ENCODE assay signal across 26 cellular contexts in the genomic region with DNA sequence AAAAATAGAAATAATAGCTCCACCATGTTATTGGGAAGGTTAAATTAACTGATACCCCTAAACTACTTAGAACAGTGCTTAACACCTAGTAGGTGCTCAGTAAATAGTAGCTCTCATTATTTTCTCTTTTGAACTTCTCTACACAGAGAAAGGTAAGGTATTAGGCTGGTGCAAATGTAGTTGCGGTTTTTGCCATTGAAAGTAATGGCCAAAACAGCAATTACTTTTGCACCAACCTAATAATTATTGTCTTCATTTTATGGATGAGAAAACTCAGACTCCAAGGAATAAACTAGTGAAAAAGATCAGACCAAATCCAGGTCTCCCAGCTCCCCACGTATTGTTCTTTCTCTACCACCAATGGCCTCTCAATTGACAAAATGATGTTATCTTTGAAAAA.
DNase-seq lines count a peak whose midpoint lies in the region; ATAC-seq, FAIRE-seq and TF ChIP-seq lines count a peak whose summit lies in the region.
"Had no signal": no experiment of that assay in that cellular context is flagged by ENCODE, and none has a peak within 500 bp of the region (broad histone marks: within the 10 kb centered on the region; RNA-seq: fewer than 3 reads in every experiment).

No MANE protein-coding gene starts in this region.

- intact Hi-C loops in GM12878 (cut with micrococcal nuclease; ENCODE audit: unreplicated experiment): no loop called here

- no peaks in the 10 kb centered on the region; the same call in 2 of the 3 replicates for H3K9me3 ChIP-seq in GM12878 (replicated peaks; ENCODE audit: control insufficient read depth, insufficient read depth, low read length)
- H3K9me3 ChIP-seq in smooth muscle cell (replicated peaks; ENCODE audit: low read depth): no peaks in the 10 kb centered on the region
- H3K9me3 ChIP-seq: BE2C, BLaER1 had no signal

- POLR2A ChIA-PET in HEK293T (lab: Yijun Ruan, JAX) (no interaction called here), GM12878 (lab: Charles Lee) (no interaction called here)

- TF ChIP-seq POLR2A in GM12878 (IDR thresholded peaks at IDR 0.05; ENCODE audit: low read depth, low read length): no peak

- ATAC-seq in GM12878: no peak

- SMC1A ChIA-PET in GM12878 (lab: Charles Lee; ENCODE audit: uncharacterized antibody, unreplicated experiment): interaction anchor here (1.8 kb wide), 1 partner anchor 17 kb away, joined by 4 read pairs; no protein-coding TSS in a partner anchor

- H3K4me1 ChIP-seq in GM12878 (ENCODE audit: control insufficient read depth, insufficient read depth, low read length) (no peaks in the 10 kb centered on the region), smooth muscle cell (ENCODE audit: low read depth) (peaks cover 22% of the 10 kb centered on the region)
- H3K4me1 ChIP-seq: BE2C, BLaER1 had no signal

- no peak for TF ChIP-seq EP300 in GM12878 (IDR thresholded peaks at IDR 0.05; ENCODE audit: borderline replicate concordance in 1 of 2, control insufficient read depth in 1 of 2, low read depth in 2 of 2, low read length in 2 of 2)

- RAD21 ChIA-PET in GM12878 (lab: Charles Lee; ENCODE audit: unreplicated experiment): interaction anchor here (1.6 kb wide), 1 partner anchor 24 kb away, joined by 4 read pairs; no protein-coding TSS in a partner anchor

- no peak for TF ChIP-seq CTCF in GM12878 (IDR thresholded peaks at IDR 0.05 in 2 of 3, conservative IDR thresholded peaks at IDR 0.05 in 1 of 3; ENCODE audit: control insufficient read depth in 2 of 3, extremely low read depth in 1 of 3, insufficient read depth in 1 of 3, low read depth in 3 of 3, low read length in 3 of 3)
- TF ChIP-seq CTCF in smooth muscle cell (IDR thresholded peaks at IDR 0.05; ENCODE audit: borderline replicate concordance, insufficient read depth, poor library complexity, severe bottlenecking): no peak

- H3K27me3 ChIP-seq in GM12878 (replicated peaks in 1 of 2; ENCODE audit: control insufficient read depth in 2 of 2, insufficient read depth in 2 of 2, low read length in 1 of 2): no peaks in the 10 kb centered on the region
- no peaks in the 10 kb centered on the region for H3K27me3 ChIP-seq in smooth muscle cell (ENCODE audit: low read depth)
- H3K27me3 ChIP-seq: BLaER1 had no signal

- H3K9ac ChIP-seq in GM12878 (ENCODE audit: control insufficient read depth, insufficient read depth, low read length) (no peak overlapping the region), smooth muscle cell (ENCODE audit: low read depth) (no peak overlapping the region)
- H3K9ac ChIP-seq: BLaER1 had no signal

- DNase-seq in NCI-H748 (lab: John Stamatoyannopoulos, UW; ENCODE audit: unreplicated experiment) (peak; percentile 19), NCI-H748 treated with DMSO at 0.1 percent for 48 hours (lab: John Stamatoyannopoulos, UW) (no peak), HEK293T (ENCODE audit: extremely low spot score) (no peak), GM12878 (ENCODE audit: low read depth, low spot score) (no peak), smooth muscle cell (lab: John Stamatoyannopoulos, UW; ENCODE audit: unreplicated experiment) (no peak), NCI-H526 treated with DMSO at 0.1 percent for 48 hours (lab: John Stamatoyannopoulos, UW) (no peak), HTR-8/SVneo (ENCODE audit: insufficient read length, low spot score) (no peak)
- DNase-seq: 8988T; ACHN; BE2C; C1 segment of cervical spinal cord; CD4-positive, alpha-beta memory T cell; CD4-positive, CD25-positive, alpha-beta regulatory T cell; CD8-positive, alpha-beta memory T cell; COR-L47; DMS 273 treated with DMSO at 0.1 percent for 48 hours; DMS153; DMS53; DMS79; DND-41; EL; GDM1 had no signal

- CTCF ChIA-PET in HEK293T (lab: Yijun Ruan, JAX): no interaction called here
- CTCF ChIA-PET in GM12878 (lab: Yijun Ruan, JAX): interaction anchor here (0.7 to 1.6 kb wide), 3 partner anchors 18 to 25 kb away, joined by 3 to 4 read pairs (median 3); no protein-coding TSS in a partner anchor

- H3F3A ChIP-seq in smooth muscle cell (ENCODE audit: low read depth): peaks cover 17% of the 10 kb centered on the region

- BruUV-seq in GM12878 (replicated peaks; lab: Mats Ljungman, UMichigan): no TSS peak

- no peaks in the 10 kb centered on the region for H4K20me1 ChIP-seq in GM12878 (ENCODE audit: control insufficient read depth, insufficient read depth)
- no peaks in the 10 kb centered on the region for H4K20me1 ChIP-seq in smooth muscle cell (ENCODE audit: low read depth)
- H4K20me1 ChIP-seq: BLaER1 had no signal

- in situ Hi-C loops in GM12878 (cut with MboI): no loop called here

- H3K79me2 ChIP-seq in GM12878 (ENCODE audit: control insufficient read depth, insufficient read depth, low read length) (no peaks in the 10 kb centered on the region), smooth muscle cell (ENCODE audit: low read depth) (no peaks in the 10 kb centered on the region)

- no peak overlapping the region for H3K4me2 ChIP-seq in GM12878 (ENCODE audit: control insufficient read depth, insufficient read depth)
- no peak overlapping the region for H3K4me2 ChIP-seq in smooth muscle cell
- H3K4me2 ChIP-seq: BLaER1 had no signal

- H3K27ac ChIP-seq in GM12878 (ENCODE audit: control insufficient read depth, insufficient read depth): no peak overlapping the region
- H3K27ac ChIP-seq in smooth muscle cell (ENCODE audit: low read depth): no peak overlapping the region
- H3K27ac ChIP-seq: BLaER1 had no signal

- FAIRE-seq in GM12878 (lab: Jason Lieb, UNC): no peak
- no peak for FAIRE-seq in HTR-8/SVneo (lab: Jason Lieb, UNC)
- FAIRE-seq: A204.1, GM12891, GM19239 had no signal

- H3K4me3 ChIP-seq in GM12878 (no peak overlapping the region), smooth muscle cell (no peak overlapping the region)
- H3K4me3 ChIP-seq: BLaER1 had no signal

- H3K36me3 ChIP-seq in GM12878 (ENCODE audit: control insufficient read depth in 2 of 2, insufficient read depth in 2 of 2, low read length in 1 of 2) (no peaks in the 10 kb centered on the region), smooth muscle cell (ENCODE audit: low read depth) (no peaks in the 10 kb centered on the region)
- H3K36me3 ChIP-seq: BE2C, BLaER1 had no signal

- H2AFZ ChIP-seq in GM12878 (ENCODE audit: control insufficient read depth, low read depth, low read length) (no peak overlapping the region), smooth muscle cell (ENCODE audit: low read depth) (peak overlapping the region; percentile 31)

- no peak for TF ChIP-seq RAD21 in GM12878 (IDR thresholded peaks at IDR 0.05; ENCODE audit: insufficient read depth, low read depth, low read length)

- WGBS in GM12878 (ENCODE audit: insufficient coverage, insufficient replicate concordance, low lambda C conversion rate, missing lambda C conversion rate): 0% methylated on average over 2 of the region's 2 CpGs
- 65% methylated on average over 2 of the region's 2 CpGs for WGBS in smooth muscle cell (ENCODE audit: low lambda C conversion rate)

TF ChIP-seq in HEK293T, 16 proteins besides CTCF, POLR2A, EP300 and RAD21:
- TF ChIP-seq ELF4 (IDR thresholded peaks at IDR 0.05): peak; percentile 60; the same call in 1 of the 2 replicates
- TF ChIP-seq ZNF384 (IDR thresholded peaks at IDR 0.05): no peak

TF ChIP-seq in GM12878, 131 proteins besides CTCF, POLR2A, EP300 and RAD21:
- no peak for TF ChIP-seq MEF2B (IDR thresholded peaks at IDR 0.05; ENCODE audit: partially characterized antibody, poor library complexity, severe bottlenecking)
- peak; percentile 53 for TF ChIP-seq ZBTB40 (IDR thresholded peaks at IDR 0.05; ENCODE audit: borderline replicate concordance)
TF ChIP-seq in GM12878: peak in this region for 1.
